ENCODE assay signal across 23 cellular contexts in the genomic region with DNA sequence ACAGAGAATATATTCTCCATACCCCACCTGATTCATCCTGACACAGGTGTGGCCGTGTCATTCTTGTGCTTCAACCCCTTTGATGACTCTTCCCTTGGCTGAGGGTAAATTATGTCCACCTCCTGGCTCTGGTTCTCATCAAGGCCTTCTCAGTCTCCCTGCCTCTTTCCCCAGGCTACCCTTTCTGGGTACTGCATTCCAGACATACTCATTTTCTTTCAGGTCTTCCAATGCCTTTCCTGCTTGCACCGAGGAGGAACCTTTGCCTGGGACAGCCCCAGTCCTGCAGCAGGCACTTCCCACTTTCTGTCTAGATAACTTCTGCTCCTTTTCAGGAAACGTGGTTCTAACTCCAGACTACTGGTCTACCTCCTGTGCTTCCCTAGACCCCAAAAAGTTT.
A peak's percentile ranks its signal among the peaks of the same experiment; 100 is the strongest.
DNase-seq lines count a peak whose midpoint lies in the region; ATAC-seq and TF ChIP-seq lines count a peak whose summit lies in the region.
"Had no signal": no experiment of that assay in that cellular context is flagged by ENCODE, and none has a peak within 500 bp of the region (broad histone marks: within the 10 kb centered on the region; RNA-seq: fewer than 3 reads in every experiment).

No MANE protein-coding gene starts in this region.

- H3K27me3 Mint-ChIP-seq in progenitor cell of endocrine pancreas = peaks cover 10% of the 10 kb centered on the region

- no peak overlapping the region for H3K27ac ChIP-seq in right atrium auricular region
- H3K27ac ChIP-seq in esophagus muscularis mucosa (replicated peaks in 1 of 4) = no peak overlapping the region
- no peak overlapping the region for H3K27ac ChIP-seq in sigmoid colon
- H3K27ac ChIP-seq: RWPE1 had no signal

- TF ChIP-seq POLR2A in esophagus muscularis mucosa (IDR thresholded peaks at IDR 0.05; ENCODE audit: low read depth) = no peak
- no peak for TF ChIP-seq POLR2A in sigmoid colon (IDR thresholded peaks at IDR 0.05)

- ATAC-seq in Right ventricle myocardium inferior (no peak), GM19467 (IDR thresholded peaks at IDR 0.05; ENCODE audit: unreplicated experiment) (no peak)

- H3K27ac Mint-ChIP-seq in progenitor cell of endocrine pancreas = peak overlapping the region; percentile 38
- H3K27ac Mint-ChIP-seq: CD8-positive, alpha-beta memory T cell had no signal

- no peaks in the 10 kb centered on the region for H3K36me3 Mint-ChIP-seq in progenitor cell of endocrine pancreas (ENCODE audit: insufficient read depth)
- H3K36me3 Mint-ChIP-seq: CD8-positive, alpha-beta memory T cell had no signal

- TF ChIP-seq EP300 in esophagus muscularis mucosa (IDR thresholded peaks at IDR 0.05) (no peak), sigmoid colon (IDR thresholded peaks at IDR 0.05) (no peak)

- DNase-seq in right atrium auricular region (ENCODE audit: low spot score) (peak; percentile 34), Right ventricle myocardium inferior (ENCODE audit: missing footprints) (no peak), esophagus muscularis mucosa (ENCODE audit: extremely low spot score) (peak; percentile 90), progenitor cell of endocrine pancreas (ENCODE audit: low spot score, unreplicated experiment) (no peak), sigmoid colon (no peak), cortex of kidney (lab: John Stamatoyannopoulos, UW) (no peak)
- DNase-seq: 8988T; AML-193; C1 segment of cervical spinal cord; Calu3; CD8-positive, alpha-beta memory T cell; DMS153; Kasumi-1; NCI-H1092; NCI-H1436; NCI-H1930; NCI-H2227 treated with DMSO at 0.1 percent for 48 hours; NCI-H510A treated with DMSO at 0.1 percent for 48 hours; NCI-H748 treated with DMSO at 0.1 percent for 48 hours; SIG-M5; SK-N-SH had no signal

- H3K9me3 ChIP-seq in right atrium auricular region (no peaks in the 10 kb centered on the region), esophagus muscularis mucosa (no peaks in the 10 kb centered on the region), sigmoid colon (no peaks in the 10 kb centered on the region)
- H3K9me3 ChIP-seq: SK-N-SH had no signal

- H3K36me3 ChIP-seq in right atrium auricular region (no peaks in the 10 kb centered on the region), esophagus muscularis mucosa (no peaks in the 10 kb centered on the region), sigmoid colon (no peaks in the 10 kb centered on the region)

- peaks cover 6% of the 10 kb centered on the region for H3K4me1 Mint-ChIP-seq in progenitor cell of endocrine pancreas (ENCODE audit: low read depth)

- H3K27me3 ChIP-seq in right atrium auricular region (no peaks in the 10 kb centered on the region), esophagus muscularis mucosa (no peaks in the 10 kb centered on the region), sigmoid colon (no peaks in the 10 kb centered on the region)

- H3K4me3 Mint-ChIP-seq in progenitor cell of endocrine pancreas (ENCODE audit: low read depth) = no peak overlapping the region
- H3K4me3 Mint-ChIP-seq: CD8-positive, alpha-beta memory T cell had no signal

- TF ChIP-seq CTCF in right atrium auricular region (IDR thresholded peaks at IDR 0.05) = no peak
- TF ChIP-seq CTCF in esophagus muscularis mucosa (IDR thresholded peaks at IDR 0.05) = no peak
- TF ChIP-seq CTCF in progenitor cell of endocrine pancreas (IDR thresholded peaks at IDR 0.05; ENCODE audit: unreplicated experiment) = no peak
- no peak for TF ChIP-seq CTCF in sigmoid colon (IDR thresholded peaks at IDR 0.05)

- peaks cover 0 to 5% of the 10 kb centered on the region in 2 donors for H3K4me1 ChIP-seq in right atrium auricular region
- H3K4me1 ChIP-seq in esophagus muscularis mucosa = peaks cover 0 to 8% (median 5%) of the 10 kb centered on the region in 4 donors
- peaks cover 0 to 8% (median 4%) of the 10 kb centered on the region in 4 donors for H3K4me1 ChIP-seq in sigmoid colon

- WGBS in esophagus muscularis mucosa = 74% methylated on average over 3 of the region's 3 CpGs
- 53% methylated on average over 3 of the region's 3 CpGs for WGBS in sigmoid colon, 2 donors

- intact Hi-C loops in Right ventricle myocardium inferior (cut with DNase I) = no loop called here
- intact Hi-C loops in esophagus muscularis mucosa (cut with DNase I) = no loop called here
- intact Hi-C loops in sigmoid colon (cut with DNase I) = no loop called here

- H3K4me3 ChIP-seq in right atrium auricular region (no peak overlapping the region), esophagus muscularis mucosa (no peak overlapping the region), sigmoid colon (no peak overlapping the region)

- H3K9me3 Mint-ChIP-seq in progenitor cell of endocrine pancreas (ENCODE audit: low read depth) = no peaks in the 10 kb centered on the region
- H3K9me3 Mint-ChIP-seq: CD8-positive, alpha-beta memory T cell had no signal

Comparison
In these comparisons a context has a peak if more than half of its experiments do, and no peak if none do; other contexts are left out.
1. DNase-seq: peak in right atrium auricular region (single experiment) and esophagus muscularis mucosa (single experiment); none in Right ventricle myocardium inferior (single experiment), progenitor cell of endocrine pancreas (single experiment), sigmoid colon (single experiment) and cortex of kidney (single experiment).